Comparison of ENCODE assay signal across 15 cellular contexts in genomic region chr9:130824079-130824478, GRCh38. TPM values are rescaled to one million over a fixed set of nuclear protein-coding genes. Genes with fewer than 3 reads are reported as not detected.
DNase-seq lines count a peak whose midpoint lies in the region; ATAC-seq, FAIRE-seq and TF ChIP-seq lines count a peak whose summit lies in the region.
"Had no signal": no experiment of that assay in that cellular context is flagged by ENCODE, and none has a peak within 500 bp of the region (broad histone marks: within the 10 kb centered on the region; RNA-seq: fewer than 3 reads in every experiment).

No MANE protein-coding gene starts in this region.

- FAIRE-seq in RCC 7860 (lab: Jason Lieb, UNC): no peak

- intact Hi-C loops in Caco-2 (cut with micrococcal nuclease; ENCODE audit: unreplicated experiment): no loop called here
- intact Hi-C loops in psoas muscle (cut with DNase I): no loop called here

- peaks cover 24% of the 10 kb centered on the region for H3K4me1 ChIP-seq in Caco-2
- peaks cover 0 to 30% of the 10 kb centered on the region in 2 donors for H3K4me1 ChIP-seq in right atrium auricular region
- H3K4me1 ChIP-seq in psoas muscle: peaks cover 33% of the 10 kb centered on the region
- H3K4me1 ChIP-seq in effector memory CD4-positive, alpha-beta T cell (ENCODE audit: control insufficient read depth, insufficient read depth, low read length, poor library complexity, severe bottlenecking): no peaks in the 10 kb centered on the region

- peaks cover 20% of the 10 kb centered on the region for H3K4me1 Mint-ChIP-seq in Caco-2 (ENCODE audit: low read depth, unreplicated experiment)

- no peak overlapping the region for H3K4me3 Mint-ChIP-seq in Caco-2 (ENCODE audit: unreplicated experiment)
- H3K4me3 Mint-ChIP-seq: stimulated activated naive CD8-positive, alpha-beta T cell treated with anti-CD3 and anti-CD28 coated beads, Interleukin-15, Interleukin-2, amounts not matched to agents 100 ng/mL and 50 ng/mL, for 24 hours had no signal

- H3K27me3 ChIP-seq in Caco-2 (replicated peaks; ENCODE audit: control insufficient read depth, insufficient read depth, low read length): no peaks in the 10 kb centered on the region
- no peaks in the 10 kb centered on the region for H3K27me3 ChIP-seq in WERI-Rb-1 (ENCODE audit: insufficient read depth, low read depth, severe bottlenecking)
- no peaks in the 10 kb centered on the region for H3K27me3 ChIP-seq in right atrium auricular region
- no peaks in the 10 kb centered on the region for H3K27me3 ChIP-seq in psoas muscle (ENCODE audit: insufficient read depth in 3 of 3, low read length in 2 of 3)
- H3K27me3 ChIP-seq in H7 (ENCODE audit: control insufficient read depth, insufficient read depth, low read length): no peaks in the 10 kb centered on the region
- H3K27me3 ChIP-seq in effector memory CD4-positive, alpha-beta T cell (replicated peaks; ENCODE audit: control insufficient read depth, insufficient read depth, low read length, poor library complexity, severe bottlenecking): no peaks in the 10 kb centered on the region
- H3K27me3 ChIP-seq: BLaER1 treated with 17β-estradiol and CSF1 and Interleukin-3, amounts not matched to agents 10 nM and 100 nM; MG63 had no signal

- peak in 2 of 4 donors; percentile 26 to 30 for ATAC-seq in psoas muscle
- ATAC-seq: GM12878 had no signal

- H3K27ac ChIP-seq in WERI-Rb-1: peak overlapping the region; percentile 89
- peak overlapping the region; percentile 62 to 82 for H3K27ac ChIP-seq in right atrium auricular region
- H3K27ac ChIP-seq in psoas muscle: peak overlapping the region; percentile 75
- H3K27ac ChIP-seq in effector memory CD4-positive, alpha-beta T cell (ENCODE audit: insufficient read depth, low read length, poor library complexity, severe bottlenecking): no peak overlapping the region

- DNase-seq in Caco-2 (no peak), WERI-Rb-1 (peak; percentile 69), right atrium auricular region (ENCODE audit: low spot score) (no peak), psoas muscle (no peak), SHP77 treated with DMSO at 0.1 percent for 48 hours (lab: John Stamatoyannopoulos, UW) (no peak), H7 (no peak), RCC 7860 (ENCODE audit: low spot score) (no peak)
- no peak for DNase-seq in effector memory CD4-positive, alpha-beta T cell
- DNase-seq: left cardiac atrium; MG63; NK-92 treated with Interleukin-12 subunit alpha and Interleukin-12 subunit beta, amount 100 ng/mL, for 24 hours had no signal

- no peaks in the 10 kb centered on the region for H3K36me3 ChIP-seq in Caco-2 (ENCODE audit: control insufficient read depth, insufficient read depth, low read length)
- no peaks in the 10 kb centered on the region for H3K36me3 ChIP-seq in WERI-Rb-1
- no peaks in the 10 kb centered on the region for H3K36me3 ChIP-seq in right atrium auricular region
- H3K36me3 ChIP-seq in psoas muscle (ENCODE audit: insufficient read depth in 1 of 2, low read depth in 1 of 2): no peaks in the 10 kb centered on the region
- no peaks in the 10 kb centered on the region for H3K36me3 ChIP-seq in H7 (replicated peaks; ENCODE audit: control insufficient read depth, insufficient read depth, low read length)
- no peaks in the 10 kb centered on the region for H3K36me3 ChIP-seq in effector memory CD4-positive, alpha-beta T cell (ENCODE audit: control insufficient read depth, insufficient read depth, low read length)
- H3K36me3 ChIP-seq: MG63 had no signal

- H3K4me3 ChIP-seq in Caco-2 (ENCODE audit: low read depth, low read length): no peak overlapping the region
- peak overlapping the region; percentile 21; the same call in 1 of the 2 replicates for H3K4me3 ChIP-seq in WERI-Rb-1 (ENCODE audit: low read depth, low read length)
- no peak overlapping the region for H3K4me3 ChIP-seq in right atrium auricular region
- H3K4me3 ChIP-seq in psoas muscle: no peak overlapping the region
- no peak overlapping the region for H3K4me3 ChIP-seq in H7 (ENCODE audit: insufficient read depth, low read depth, low read length)
- H3K4me3 ChIP-seq in effector memory CD4-positive, alpha-beta T cell (ENCODE audit: insufficient read depth, low read depth, low read length, poor library complexity, severe bottlenecking): no peak overlapping the region
- H3K4me3 ChIP-seq: BLaER1 treated with 17β-estradiol and CSF1 and Interleukin-3, amounts not matched to agents 10 nM and 100 nM; GM12878; MG63 had no signal

- H3K36me3 Mint-ChIP-seq in Caco-2 (ENCODE audit: insufficient read depth, unreplicated experiment): peaks cover 11% of the 10 kb centered on the region

- WGBS in psoas muscle, 3 donors: 30 to 63% (median 32%) methylated on average over 2 of the region's 2 CpGs

- POLR2A ChIA-PET in Caco-2 (lab: Charles Lee): no interaction called here

- H3K27me3 Mint-ChIP-seq in Caco-2 (ENCODE audit: insufficient read depth, unreplicated experiment): no peaks in the 10 kb centered on the region
- H3K27me3 Mint-ChIP-seq: stimulated activated naive CD8-positive, alpha-beta T cell treated with anti-CD3 and anti-CD28 coated beads, Interleukin-15, Interleukin-2, amounts not matched to agents 100 ng/mL and 50 ng/mL, for 24 hours had no signal

- TF ChIP-seq CTCF in Caco-2 (IDR thresholded peaks at IDR 0.05; ENCODE audit: insufficient read depth in 1 of 2, low read depth in 1 of 2, low read length in 1 of 2, severe bottlenecking in 1 of 2, unreplicated experiment in 1 of 2): no peak
- TF ChIP-seq CTCF in WERI-Rb-1 (IDR thresholded peaks at IDR 0.05; ENCODE audit: low read depth, low read length): no peak
- TF ChIP-seq CTCF in right atrium auricular region (IDR thresholded peaks at IDR 0.05): no peak
- TF ChIP-seq CTCF in psoas muscle (IDR thresholded peaks at IDR 0.05): no peak

- CTCF ChIA-PET in Caco-2 (lab: Charles Lee): no interaction called here

- peaks cover 10% of the 10 kb centered on the region for H3K9me3 Mint-ChIP-seq in Caco-2 (ENCODE audit: unreplicated experiment)

- H3K27ac Mint-ChIP-seq in Caco-2 (ENCODE audit: unreplicated experiment): peak overlapping the region; percentile 43
- H3K27ac Mint-ChIP-seq: activated T-helper 2 cell treated with anti-CD3 and anti-CD28 coated beads, Interferon-gamma antibody, Interleukin-2, Interleukin-4, amounts not matched to agents 10 μg/mL and 5 μg/mL and 100 μg/mL, durations not matched to agents 14 hours and 24 hours and 36 hours; stimulated activated naive CD8-positive, alpha-beta T cell treated with anti-CD3 and anti-CD28 coated beads, Interleukin-15, Interleukin-2, amounts not matched to agents 100 ng/mL and 50 ng/mL, for 24 hours had no signal

- peaks cover 4% of the 10 kb centered on the region; the same call in 1 of the 2 replicates for H3K9me3 ChIP-seq in Caco-2
- peaks cover 9% of the 10 kb centered on the region for H3K9me3 ChIP-seq in WERI-Rb-1 (ENCODE audit: severe bottlenecking)
- H3K9me3 ChIP-seq in right atrium auricular region: no peaks in the 10 kb centered on the region
- no peaks in the 10 kb centered on the region for H3K9me3 ChIP-seq in psoas muscle
- no peaks in the 10 kb centered on the region for H3K9me3 ChIP-seq in effector memory CD4-positive, alpha-beta T cell (ENCODE audit: control insufficient read depth, low read length)

- BruUV-seq in Caco-2 (replicated peaks; lab: Mats Ljungman, UMichigan): no TSS peak

RNA-seq across cellular contexts. Expression of gene ABL1, which starts 11.0 kb away (rescaled TPM):
- total RNA-seq in Caco-2 (2022) (50.9 and 55.2 TPM in 2 replicates), right atrium auricular region (10 to 100 TPM; 26.3 to 38.9 TPM), psoas muscle (10 to 100 TPM; 30.6 to 41.0 (median 34.5) TPM)
- 10 to 100 TPM; 15.5 to 31.2 (median 26.4) TPM for polyA plus RNA-seq in psoas muscle
- 57.6 and 61.5 TPM in 2 replicates for total RNA-seq in H7 (2014; rRNA removed; shearing (Covaris generic))
